In genomic region chr2:15613736-15614429, GRCh38 we compare ENCODE assay signal across 26 cellular contexts.
"Had no signal": no experiment of that assay in that cellular context is flagged by ENCODE, and none has a peak within 500 bp of the region (broad histone marks: within the 10 kb centered on the region; RNA-seq: fewer than 3 reads in every experiment).

No MANE protein-coding gene starts in this region.

- H3K4me1 ChIP-seq: SJSA1 had no signal

- H3K9me3 ChIP-seq: MG63, SJSA1, SK-N-SH had no signal

- H3K4me2 ChIP-seq: SK-N-SH had no signal

- H3K9me2 ChIP-seq: SK-N-SH had no signal

- FAIRE-seq: HTR-8/SVneo, RCC 7860 had no signal

- H3K27me3 ChIP-seq: MG63, SJSA1 had no signal

- H3K27ac ChIP-seq: HL-60, SJSA1 had no signal

- H3K9ac ChIP-seq: SK-N-SH had no signal

- H3K4me3 ChIP-seq: MG63, SJSA1 had no signal

- DNase-seq: Karpas-422, KG1, MG63, NCI-H1092, NCI-H1105 treated with DMSO at 0.1 percent for 48 hours, NCI-H1417 treated with DMSO at 0.1 percent for 48 hours, NCI-H146, NCI-H187, NCI-H2029, NCI-H2081 treated with DMSO at 0.1 percent for 48 hours, NCI-H2171, NCI-H226, NCI-H446, NCI-H510A, NCI-H524 treated with DMSO at 0.1 percent for 48 hours, NCI-H69, NCI-H774, Right ventricle myocardium superior, RPMI8226, SIG-M5, SK-N-SH, SW 1271 had no signal
